Comparison of ENCODE assay signal across 8 cellular contexts in the genomic region with DNA sequence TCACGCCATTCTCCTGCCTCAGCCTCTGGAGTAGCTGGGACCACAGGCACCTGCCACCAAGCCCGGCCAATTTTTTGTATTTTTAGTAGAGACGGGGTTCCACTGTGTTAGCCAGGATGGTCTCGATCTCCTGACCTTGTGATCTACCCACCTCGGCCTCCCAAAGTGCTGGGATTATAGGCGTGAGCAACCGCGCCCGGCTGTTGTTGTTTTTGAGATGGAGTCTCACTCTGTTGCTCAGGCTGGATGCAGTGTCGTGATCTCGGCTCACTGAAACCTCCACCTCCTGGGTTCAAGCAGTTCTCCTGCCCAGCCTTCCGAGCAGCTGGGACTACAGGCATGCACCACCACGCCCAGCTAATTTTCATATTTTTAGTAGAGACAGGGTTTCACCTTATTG. TPM values are rescaled to one million over a fixed set of nuclear protein-coding genes. Genes with fewer than 3 reads are reported as not detected.
DNase-seq lines count a peak whose midpoint lies in the region; ATAC-seq, FAIRE-seq and TF ChIP-seq lines count a peak whose summit lies in the region.
"Not testable (repeated sequence)": the region's sequence is repeated elsewhere in the genome, so short reads cannot be mapped to it uniquely, and the experiment has no call there.

No MANE protein-coding gene starts in this region.

- not testable (repeated sequence) for FAIRE-seq in kidney (lab: Jason Lieb, UNC)

- H3K27me3 ChIP-seq in sigmoid colon: not testable (repeated sequence)

- not testable (repeated sequence) for TF ChIP-seq EP300 in sigmoid colon (IDR thresholded peaks at IDR 0.05)

- not testable (repeated sequence) for H3K4me1 ChIP-seq in kidney (ENCODE audit: control insufficient read depth in 1 of 2, insufficient read depth in 1 of 2, low read depth in 1 of 2, low read length in 2 of 2); sigmoid colon

- H3K4me1 Mint-ChIP-seq in T-helper 17 cell: peaks cover 21% of the 10 kb centered on the region

- H3K36me3 Mint-ChIP-seq in T-helper 17 cell (ENCODE audit: low read depth): peaks cover 12% of the 10 kb centered on the region

- H3K9me3 ChIP-seq in T-helper 17 cell (ENCODE audit: control insufficient read depth, low read length, poor library complexity, severe bottlenecking); kidney (ENCODE audit: control insufficient read depth in 1 of 2, low read length in 2 of 2); sigmoid colon: not testable (repeated sequence)

- not testable (repeated sequence) for DNase-seq in T-helper 17 cell
- DNase-seq in activated CD8-positive, alpha-beta memory T cell treated with anti-CD3 and anti-CD28 coated beads for 24 hours: peak; percentile 7
- DNase-seq in islet precursor cell: peak; percentile 21
- peak; percentile 33 for DNase-seq in kidney
- DNase-seq in mesenteric fat pad (ENCODE audit: low spot score): peak; percentile 81
- DNase-seq in posterior vena cava (ENCODE audit: low spot score): peak; percentile 41
- DNase-seq in sciatic nerve (ENCODE audit: low spot score): peak; percentile 19
- peak; percentile 52 for DNase-seq in sigmoid colon

- H3K27ac ChIP-seq in kidney (ENCODE audit: low read depth in 2 of 2, low read length in 2 of 2); sigmoid colon: not testable (repeated sequence)

- not testable (repeated sequence) for H3K4me3 Mint-ChIP-seq in T-helper 17 cell

- H3K9ac ChIP-seq in kidney (ENCODE audit: low read length in 2 of 2): not testable (repeated sequence)

- intact Hi-C loops in kidney (cut with DNase I); posterior vena cava (cut with DNase I); sciatic nerve (cut with DNase I); sigmoid colon (cut with DNase I): not testable (repeated sequence)

- WGBS in sigmoid colon, 2 donors: 97 to 98% methylated on average over 13 of the region's 13 CpGs

- TF ChIP-seq CTCF in kidney (IDR thresholded peaks at IDR 0.05; ENCODE audit: borderline replicate concordance, extremely low read depth, insufficient read depth); sigmoid colon (IDR thresholded peaks at IDR 0.05): not testable (repeated sequence)

- not testable (repeated sequence) for H3K27me3 Mint-ChIP-seq in T-helper 17 cell

- H3K36me3 ChIP-seq in kidney (ENCODE audit: control insufficient read depth in 1 of 2, insufficient read depth in 2 of 2, low read length in 2 of 2): peaks cover 15 to 18% of the 10 kb centered on the region in 2 donors
- H3K36me3 ChIP-seq in sigmoid colon: peaks cover 4 to 70% (median 11%) of the 10 kb centered on the region in 4 donors

- not testable (repeated sequence) for TF ChIP-seq POLR2A in sigmoid colon (IDR thresholded peaks at IDR 0.05)

- ATAC-seq in T-helper 17 cell, sciatic nerve: not testable (repeated sequence)

- not testable (repeated sequence) for H3K4me3 ChIP-seq in kidney (ENCODE audit: low read length in 2 of 2); sigmoid colon

- peak overlapping the region; percentile 34 for H3K27ac Mint-ChIP-seq in T-helper 17 cell

RNA-seq across cellular contexts. Expression of a gene that starts 31.9 kb away (rescaled TPM):
- total RNA-seq in T-helper 17 cell (10 to 100 TPM; 12.8 to 15.2 TPM), kidney (19.5 TPM), mesenteric fat pad (21.7 TPM), posterior vena cava (10 to 100 TPM; 12.7 to 16.9 TPM), sciatic nerve (28.3 TPM), sigmoid colon (10 to 100 TPM; 20.6 to 33.0 (median 27.6) TPM)
- polyA plus RNA-seq in kidney (ENCODE audit: insufficient read depth, low read depth, low replicate concordance) (7.6 TPM), sigmoid colon (10 to 100 TPM in 1 of 3 donors, 1 to 10 TPM in 2; 6.6 to 10.2 (median 7.9) TPM)
